In genomic region chr6:118386975-118387374, GRCh38 we compare ENCODE assay signal across 24 cellular contexts.
"Had no signal": no experiment of that assay in that cellular context is flagged by ENCODE, and none has a peak within 500 bp of the region (broad histone marks: within the 10 kb centered on the region; RNA-seq: fewer than 3 reads in every experiment).

No MANE protein-coding gene starts in this region.

- FAIRE-seq: endothelial cell of umbilical vein, keratinocyte, pancreas had no signal

- H3K36me3 Mint-ChIP-seq: natural killer cell had no signal

- H3K4me1 Mint-ChIP-seq: natural killer cell; stimulated activated naive CD8-positive, alpha-beta T cell treated with anti-CD3 and anti-CD28 coated beads, Interleukin-15, amount 100 ng/mL, for 72 hours had no signal

- H3K27ac ChIP-seq: coronary artery, esophagus muscularis mucosa, lower lobe of right lung, pancreas, suprapubic skin, transverse colon, vagina had no signal

- H3K9me3 ChIP-seq: esophagus muscularis mucosa, lower lobe of right lung, pancreas, suprapubic skin, transverse colon, vagina had no signal

- H3K27me3 ChIP-seq: esophagus muscularis mucosa, pancreas, suprapubic skin, transverse colon, vagina had no signal

- H3K9me3 Mint-ChIP-seq: natural killer cell had no signal

- H3K4me3 ChIP-seq: coronary artery, esophagus muscularis mucosa, lower lobe of right lung, pancreas, smooth muscle cell, suprapubic skin, transverse colon, vagina had no signal

- H3K36me3 ChIP-seq: esophagus muscularis mucosa, lower lobe of right lung, pancreas, suprapubic skin, transverse colon, vagina had no signal

- DNase-seq: dermis blood vessel endothelial cell; effector memory CD4-positive, alpha-beta T cell; foreskin melanocyte; left ventricle myocardium superior; lower lobe of right lung; natural killer cell; occipital lobe; pancreas; stimulated activated CD4-positive, alpha-beta T cell treated with anti-CD3 and anti-CD28 coated beads, Interleukin-12 subunit alpha, Interleukin-12 subunit beta, amount 100 ng/mL, for 4 hours; stimulated activated CD4-positive, alpha-beta T cell treated with anti-CD3 and anti-CD28 coated beads, Interleukin-1b, Interleukin-23, amount 100 ng/mL, for 48 hours; stimulated activated CD4-positive, alpha-beta T cell treated with anti-CD3 and anti-CD28 coated beads, Interleukin-4, amount 100 ng/mL, for 1 hour; stimulated activated CD8-positive, alpha-beta memory T cell treated with anti-CD3 and anti-CD28 coated beads, Interleukin-4, amount 100 ng/mL, for 48 hours; stimulated activated naive CD4-positive, alpha-beta T cell; stimulated activated naive CD8-positive, alpha-beta T cell treated with anti-CD3 and anti-CD28 coated beads, Interleukin-15, amount 100 ng/mL, for 72 hours; transverse colon had no signal

- H3K27ac Mint-ChIP-seq: natural killer cell; progenitor cell of endocrine pancreas; stimulated activated naive CD8-positive, alpha-beta T cell treated with anti-CD3 and anti-CD28 coated beads, Interleukin-15, amount 100 ng/mL, for 72 hours had no signal

- ATAC-seq: left ventricle myocardium superior; lower lobe of right lung; natural killer cell; pancreas; sciatic nerve; stimulated activated naive CD8-positive, alpha-beta T cell treated with anti-CD3 and anti-CD28 coated beads, Interleukin-15, amount 100 ng/mL, for 72 hours had no signal

- H3K4me3 Mint-ChIP-seq: natural killer cell; stimulated activated naive CD8-positive, alpha-beta T cell treated with anti-CD3 and anti-CD28 coated beads, Interleukin-15, amount 100 ng/mL, for 72 hours had no signal

- H3K4me1 ChIP-seq: lower lobe of right lung, pancreas, suprapubic skin, transverse colon, vagina had no signal

- H3K4me2 ChIP-seq: smooth muscle cell had no signal

- H3K27me3 Mint-ChIP-seq: progenitor cell of endocrine pancreas; stimulated activated naive CD8-positive, alpha-beta T cell treated with anti-CD3 and anti-CD28 coated beads, Interleukin-15, amount 100 ng/mL, for 72 hours had no signal
